Comparison of ENCODE assay signal across 17 cellular contexts in genomic region chr4:23305026-23305425, GRCh38.
DNase-seq lines count a peak whose midpoint lies in the region; ATAC-seq, FAIRE-seq and TF ChIP-seq lines count a peak whose summit lies in the region.
"Had no signal": no experiment of that assay in that cellular context is flagged by ENCODE, and none has a peak within 500 bp of the region (broad histone marks: within the 10 kb centered on the region; RNA-seq: fewer than 3 reads in every experiment).

No MANE protein-coding gene starts in this region.

- no peaks in the 10 kb centered on the region for H4K20me1 ChIP-seq in SK-N-SH (ENCODE audit: insufficient read depth)
- no peaks in the 10 kb centered on the region for H4K20me1 ChIP-seq in K562 (replicated peaks; ENCODE audit: control insufficient read depth, insufficient read depth, low read length)

- POLR2A ChIA-PET in SK-N-SH (lab: Yijun Ruan, JAX) (no interaction called here), K562 (lab: Yijun Ruan, JAX) (no interaction called here)

- H3K4me1 ChIP-seq in SK-N-SH (ENCODE audit: control insufficient read depth in 1 of 2, insufficient read depth in 2 of 2, low read depth in 1 of 2, low read length in 1 of 2) (no peaks in the 10 kb centered on the region), K562 (replicated peaks in 1 of 2; ENCODE audit: control insufficient read depth in 2 of 2, insufficient read depth in 2 of 2, low read length in 2 of 2) (no peaks in the 10 kb centered on the region)
- H3K4me1 ChIP-seq: stomach had no signal

- H3K36me3 ChIP-seq in SK-N-SH (replicated peaks in 1 of 2; ENCODE audit: control insufficient read depth in 1 of 2, insufficient read depth in 2 of 2, low read length in 1 of 2), result no peaks in the 10 kb centered on the region
- no peaks in the 10 kb centered on the region for H3K36me3 ChIP-seq in MG63
- no peaks in the 10 kb centered on the region for H3K36me3 ChIP-seq in K562 (ENCODE audit: control insufficient read depth, insufficient read depth, low read length)
- H3K36me3 ChIP-seq: stomach had no signal

- no peak overlapping the region for H3K4me3 Mint-ChIP-seq in effector memory CD8-positive, alpha-beta T cell
- H3K4me3 Mint-ChIP-seq: activated CD4-positive, alpha-beta memory T cell treated with anti-CD3 and anti-CD28 coated beads, Interleukin-2, amount 10 ng/mL, durations not matched to agents 7 days and 5 days; activated naive CD8-positive, alpha-beta T cell; T-helper 1 cell treated with Interleukin-12 subunit alpha and Interleukin-12 subunit beta and Interleukin-4 antibody, amounts not matched to agents 30 μg/mL and 1 μg/mL, for 36 hours had no signal

- FAIRE-seq in K562 (lab: Jason Lieb, UNC), result no peak

- H3K36me3 Mint-ChIP-seq in effector memory CD8-positive, alpha-beta T cell (ENCODE audit: insufficient read depth), result no peaks in the 10 kb centered on the region
- H3K36me3 Mint-ChIP-seq: activated naive CD8-positive, alpha-beta T cell had no signal

- DNase-seq in SK-N-SH (no peak), MG63 (no peak), K562 (ENCODE audit: extremely low read depth in 1 of 4, low spot score in 3 of 4) (no peak)
- DNase-seq in activated CD8-positive, alpha-beta memory T cell treated with anti-CD3 and anti-CD28 coated beads for 24 hours, result no peak
- DNase-seq in activated T-cell treated with anti-CD3 and anti-CD28 coated beads, Interleukin-2, amount 50 U/mL, for 1 hour, result no peak
- DNase-seq in effector memory CD8-positive, alpha-beta T cell, result no peak
- DNase-seq: activated CD4-positive, alpha-beta memory T cell treated with anti-CD3 and anti-CD28 coated beads, Interleukin-2, amount 10 ng/mL, durations not matched to agents 7 days and 5 days; effector CD4-positive, alpha-beta T cell; head of caudate nucleus; NCI-H1105 treated with DMSO at 0.1 percent for 48 hours; stimulated activated CD4-positive, alpha-beta T cell treated with anti-CD3 and anti-CD28 coated beads, Interleukin-2, amount 100 ng/mL, for 48 hours; stomach had no signal

- H3K27me3 Mint-ChIP-seq in effector memory CD8-positive, alpha-beta T cell, result no peaks in the 10 kb centered on the region
- H3K27me3 Mint-ChIP-seq: activated CD4-positive, alpha-beta memory T cell treated with anti-CD3 and anti-CD28 coated beads, Interleukin-2, amount 10 ng/mL, durations not matched to agents 7 days and 5 days; activated naive CD8-positive, alpha-beta T cell had no signal

- ATAC-seq in SK-N-SH treated with all-trans-retinoic acid at 6 μM for 48 hours, result no peak
- ATAC-seq in K562, result no peak
- ATAC-seq in effector memory CD8-positive, alpha-beta T cell (replicated peaks), result no peak
- no peak for ATAC-seq in GM18909 (IDR thresholded peaks at IDR 0.05; ENCODE audit: poor library complexity, unreplicated experiment)

- no peaks in the 10 kb centered on the region for H3K27me3 ChIP-seq in SK-N-SH (ENCODE audit: insufficient read depth)
- H3K27me3 ChIP-seq in MG63, result no peaks in the 10 kb centered on the region
- H3K27me3 ChIP-seq in K562 (ENCODE audit: control insufficient read depth in 2 of 2, insufficient read depth in 2 of 2, low read length in 2 of 2), result no peaks in the 10 kb centered on the region
- H3K27me3 ChIP-seq: stomach had no signal

- H3K4me1 Mint-ChIP-seq in effector memory CD8-positive, alpha-beta T cell (ENCODE audit: low read depth in 2 of 2), result no peaks in the 10 kb centered on the region

- H3K9me2 ChIP-seq in SK-N-SH, result no peaks in the 10 kb centered on the region

- peak overlapping the region; percentile 72 for H3K4me2 ChIP-seq in SK-N-SH
- H3K4me2 ChIP-seq in K562 (ENCODE audit: insufficient read depth, low read length), result no peak overlapping the region

- H2AFZ ChIP-seq in SK-N-SH (ENCODE audit: low read depth) (peak overlapping the region; percentile 83), K562 (ENCODE audit: low read depth, low read length) (no peak overlapping the region)

- H3F3A ChIP-seq in SK-N-SH (replicated peaks; ENCODE audit: insufficient read depth), result no peaks in the 10 kb centered on the region

- CTCF ChIA-PET in SK-N-SH (lab: Yijun Ruan, JAX) (no interaction called here), K562 (lab: Yijun Ruan, JAX; ENCODE audit: low intra/inter-chr PET ratio) (no interaction called here)

- TF ChIP-seq RAD21 in SK-N-SH (IDR thresholded peaks at IDR 0.05; ENCODE audit: low read length) (no peak), K562 (CRISPR knock-in tag; conservative IDR thresholded peaks at IDR 0.05 in 1 of 2, IDR thresholded peaks at IDR 0.05 in 1 of 2) (no peak)

- no TSS peak for BruUV-seq in K562 (replicated peaks; lab: Mats Ljungman, UMichigan)

- TF ChIP-seq EP300 in SK-N-SH (IDR thresholded peaks at IDR 0.05; ENCODE audit: borderline replicate concordance in 1 of 2, low read depth in 1 of 2, low read length in 1 of 2) (no peak), K562 (IDR thresholded peaks at IDR 0.05; ENCODE audit: low read length) (no peak)

- intact Hi-C loops in K562 (cut with micrococcal nuclease), result no loop called here

- H3K4me3 ChIP-seq in SK-N-SH (ENCODE audit: low read depth in 2 of 2, low read length in 1 of 2), result peak overlapping the region; percentile 35 to 61; a peak in 3 of 4 replicates
- peak overlapping the region; percentile 41 for H3K4me3 ChIP-seq in MG63
- no peak overlapping the region for H3K4me3 ChIP-seq in K562
- H3K4me3 ChIP-seq: lung, stomach had no signal

- H3K9me3 ChIP-seq in SK-N-SH (no peaks in the 10 kb centered on the region; the same call in 1 of the 2 replicates), MG63 (no peaks in the 10 kb centered on the region), K562 (replicated peaks; ENCODE audit: control insufficient read depth, insufficient read depth, low read depth, low read length) (no peaks in the 10 kb centered on the region)
- H3K9me3 ChIP-seq: stomach had no signal

- H3K27ac ChIP-seq in SK-N-SH (ENCODE audit: low read depth in 2 of 2, low read length in 1 of 2), result no peak overlapping the region
- no peak overlapping the region for H3K27ac ChIP-seq in K562 (ENCODE audit: extremely low read depth, low read depth, low read length)
- H3K27ac ChIP-seq: stomach had no signal

- in situ Hi-C loops in K562 (cut with MboI), result no loop called here

- H3K9me3 Mint-ChIP-seq in effector memory CD8-positive, alpha-beta T cell, result peaks cover 3 to 6% of the 10 kb centered on the region in 2 donors
- H3K9me3 Mint-ChIP-seq: activated CD4-positive, alpha-beta memory T cell treated with anti-CD3 and anti-CD28 coated beads, Interleukin-2, amount 10 ng/mL, durations not matched to agents 7 days and 5 days; T-helper 1 cell treated with Interleukin-12 subunit alpha and Interleukin-12 subunit beta and Interleukin-4 antibody, amounts not matched to agents 30 μg/mL and 1 μg/mL, for 36 hours had no signal

- TF ChIP-seq POLR2A in K562 (conservative IDR thresholded peaks at IDR 0.05), result no peak

- 0% methylated on average over 1 of the region's 1 CpG for WGBS in SK-N-SH (ENCODE audit: low lambda C conversion rate)
- 5% methylated on average over 1 of the region's 1 CpG for WGBS in K562 (ENCODE audit: insufficient coverage, low coverage, missing lambda C conversion rate)

- no peak overlapping the region for H3K27ac Mint-ChIP-seq in effector memory CD8-positive, alpha-beta T cell
- H3K27ac Mint-ChIP-seq: activated CD4-positive, alpha-beta memory T cell treated with anti-CD3 and anti-CD28 coated beads, Interleukin-2, amount 10 ng/mL, durations not matched to agents 7 days and 5 days; activated naive CD8-positive, alpha-beta T cell; T-helper 1 cell treated with Interleukin-12 subunit alpha and Interleukin-12 subunit beta and Interleukin-4 antibody, amounts not matched to agents 30 μg/mL and 1 μg/mL, for 36 hours had no signal

- no peaks in the 10 kb centered on the region for H3K79me2 ChIP-seq in SK-N-SH (ENCODE audit: insufficient read depth)
- H3K79me2 ChIP-seq in K562 (ENCODE audit: control insufficient read depth, insufficient read depth, low read length), result no peaks in the 10 kb centered on the region

- no peaks in the 10 kb centered on the region for H3K9me1 ChIP-seq in K562 (ENCODE audit: control insufficient read depth, insufficient read depth, low read length)

- H3K9ac ChIP-seq in SK-N-SH (no peak overlapping the region), K562 (ENCODE audit: insufficient read depth in 1 of 2, low read depth in 2 of 2, low read length in 2 of 2) (no peak overlapping the region)

- no peak for TF ChIP-seq CTCF in SK-N-SH (IDR thresholded peaks at IDR 0.05)
- no peak for TF ChIP-seq CTCF in K562 (IDR thresholded peaks at IDR 0.05 in 2 of 3, conservative IDR thresholded peaks at IDR 0.05 in 1 of 3; ENCODE audit: insufficient read depth in 2 of 3, low read depth in 1 of 3, low read length in 3 of 3)

TF ChIP-seq in SK-N-SH, 30 proteins besides CTCF, POLR2A, EP300 and RAD21 (continues in another document):
- no peak for TF ChIP-seq TAF1 (IDR thresholded peaks at IDR 0.05; ENCODE audit: borderline replicate concordance, low read depth, low read length)

TF ChIP-seq in SK-N-SH treated with all-trans-retinoic acid at 6 μM for 48 hours, 23 proteins besides CTCF, POLR2A, EP300 and RAD21 (continues in another document):
- TF ChIP-seq ZFP3 (CRISPR knock-in tag; IDR thresholded peaks at IDR 0.05) (no peak), PPARA (CRISPR knock-in tag; IDR thresholded peaks at IDR 0.05; ENCODE audit: borderline replicate concordance) (no peak), SNAI2 (CRISPR knock-in tag; IDR thresholded peaks at IDR 0.05) (no peak), BACH2 (CRISPR knock-in tag; IDR thresholded peaks at IDR 0.05; ENCODE audit: borderline replicate concordance) (no peak)

TF ChIP-seq in K562, 482 proteins besides CTCF, POLR2A, EP300 and RAD21:
- TF ChIP-seq NR2C2 (CRISPR knock-in tag; IDR thresholded peaks at IDR 0.05) (no peak), NR2C2 (tag; IDR thresholded peaks at IDR 0.05) (peak; percentile 53; the same call in 1 of the 2 replicates), NR2C1 (IDR thresholded peaks at IDR 0.05) (0 out of 2 replicates have a peak, but pooled peaks have one; percentile 17), NR2C1 (tag; IDR thresholded peaks at IDR 0.05) (0 out of 2 replicates have a peak, but pooled peaks have one; percentile 33), U2AF2 (optimal IDR thresholded peaks at IDR 0.05; ENCODE audit: low read depth, low read length) (no peak)
